ENCODE assay signal across 1 cellular context in genomic region chrY:13435206-13435967, GRCh38.
TF ChIP-seq lines count a peak whose summit lies in the region.

No MANE protein-coding gene starts in this region.

TF ChIP-seq in A549, 52 proteins besides CTCF, POLR2A, EP300 and RAD21 (continued from another document):
- no peak for TF ChIP-seq REST (IDR thresholded peaks at IDR 0.05)
- TF ChIP-seq EHMT2 (IDR thresholded peaks at IDR 0.05; ENCODE audit: low read depth) = no peak
- no peak for TF ChIP-seq POLR2AphosphoS2 (conservative IDR thresholded peaks at IDR 0.05; ENCODE audit: low read length)
- TF ChIP-seq ZFP36 (IDR thresholded peaks at IDR 0.05; ENCODE audit: borderline replicate concordance, partially characterized antibody) = no peak
- no peak for TF ChIP-seq CHD4 (IDR thresholded peaks at IDR 0.05; ENCODE audit: borderline replicate concordance)
- TF ChIP-seq CBX8 (IDR thresholded peaks at IDR 0.05) = no peak
- no peak for TF ChIP-seq HEYL (CRISPR knock-in tag; IDR thresholded peaks at IDR 0.05)
- no peak for TF ChIP-seq HOXB13 (CRISPR knock-in tag; IDR thresholded peaks at IDR 0.05; ENCODE audit: low read depth)
- no peak for TF ChIP-seq HOXA7 (CRISPR knock-in tag; IDR thresholded peaks at IDR 0.05)
- TF ChIP-seq EHF (CRISPR knock-in tag; IDR thresholded peaks at IDR 0.05) = no peak
- no peak for TF ChIP-seq ZNF302 (CRISPR knock-in tag; IDR thresholded peaks at IDR 0.05)
- no peak for TF ChIP-seq TFCP2L1 (CRISPR knock-in tag; IDR thresholded peaks at IDR 0.05)
- TF ChIP-seq ZSCAN20 (CRISPR knock-in tag; IDR thresholded peaks at IDR 0.05) = no peak
- TF ChIP-seq PBX3 (IDR thresholded peaks at IDR 0.05) = no peak
TF ChIP-seq in A549: peak in this region for 0.
